8 cellular contexts compared by ENCODE assay signal in the genomic region with DNA sequence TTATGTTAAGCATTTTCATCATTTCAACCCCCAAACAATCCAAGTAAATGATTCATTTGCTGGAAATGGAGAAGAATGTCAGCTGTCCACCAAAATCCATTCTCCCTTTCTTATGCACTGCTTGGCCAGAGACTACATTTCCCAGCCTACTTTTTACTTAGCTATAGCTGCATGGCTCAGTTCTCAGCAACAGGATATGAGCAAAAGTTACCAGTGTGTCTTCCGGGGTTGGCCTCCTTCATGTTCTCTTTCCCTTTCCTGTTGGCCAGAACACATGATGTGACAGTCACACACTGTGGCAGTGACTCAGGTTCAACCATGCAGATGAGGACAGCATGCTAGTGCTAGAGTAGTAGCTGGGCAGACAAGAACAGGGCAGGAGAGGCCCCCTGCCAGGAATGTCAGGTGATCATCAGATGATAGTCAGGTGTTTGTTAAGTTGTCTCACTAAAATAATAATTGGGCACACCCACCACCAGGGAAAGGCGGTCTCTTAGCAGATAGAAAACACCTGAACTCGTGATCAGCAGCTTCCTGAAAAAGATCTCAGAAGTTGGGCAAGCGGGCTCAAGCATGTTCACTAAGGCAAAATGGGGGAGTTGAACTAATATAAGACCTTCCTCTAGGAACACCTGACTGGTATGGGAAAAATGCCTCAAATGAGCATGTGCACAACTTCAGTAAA. TPM values are rescaled to one million over a fixed set of nuclear protein-coding genes. Genes with fewer than 3 reads are reported as not detected.
DNase-seq lines count a peak whose midpoint lies in the region; ATAC-seq and TF ChIP-seq lines count a peak whose summit lies in the region.

No MANE protein-coding gene starts in this region.

- no peak for TF ChIP-seq EP300 in suprapubic skin (IDR thresholded peaks at IDR 0.05)

- no peaks in the 10 kb centered on the region for H3K27me3 ChIP-seq in MG63
- no peaks in the 10 kb centered on the region for H3K27me3 ChIP-seq in suprapubic skin

- intact Hi-C loops in left ventricle myocardium superior (cut with micrococcal nuclease): no loop called here

- no peak overlapping the region for H3K4me3 ChIP-seq in MG63
- no peak overlapping the region for H3K4me3 ChIP-seq in suprapubic skin

- WGBS in suprapubic skin: 82% methylated on average over 4 of the region's 4 CpGs

- H3K4me1 ChIP-seq in suprapubic skin: peaks cover 9% of the 10 kb centered on the region

- DNase-seq in EH (ENCODE audit: low read depth) (peak; percentile 86), MG63 (peak; percentile 82), left ventricle myocardium superior (no peak), suprapubic skin (ENCODE audit: low spot score in 2 of 2) (no peak), COR-L47 (lab: John Stamatoyannopoulos, UW) (no peak)
- peak; percentile 78 for DNase-seq in activated CD8-positive, alpha-beta memory T cell treated with anti-CD3 and anti-CD28 coated beads, Interleukin-2, amount 50 U/mL, for 48 hours
- DNase-seq in stimulated activated CD8-positive, alpha-beta memory T cell treated with anti-CD3 and anti-CD28 coated beads, Interleukin-7, amount 100 ng/mL, for 24 hours (ENCODE audit: low read depth): peak; percentile 41

- TF ChIP-seq CTCF in suprapubic skin (IDR thresholded peaks at IDR 0.05): no peak

- H3K9me3 ChIP-seq in MG63: no peaks in the 10 kb centered on the region
- no peaks in the 10 kb centered on the region for H3K9me3 ChIP-seq in suprapubic skin

- no peak for TF ChIP-seq POLR2A in suprapubic skin (IDR thresholded peaks at IDR 0.05)

- H3K36me3 ChIP-seq in MG63: no peaks in the 10 kb centered on the region
- H3K36me3 ChIP-seq in suprapubic skin: no peaks in the 10 kb centered on the region

- no peak overlapping the region for H3K27ac ChIP-seq in suprapubic skin

- ATAC-seq in GM21723 (IDR thresholded peaks at IDR 0.05; ENCODE audit: unreplicated experiment) (peak; percentile 91), left ventricle myocardium superior (peak; percentile 40)

RNA-seq across cellular contexts. Expression of gene GPR150, which starts 12.2 kb away (rescaled TPM):
- total RNA-seq in MG63 (2014; rRNA removed; shearing (Covaris generic); ENCODE audit: low replicate concordance): not detected in 2 replicates
- not detected for total RNA-seq in left ventricle myocardium superior
- under 1 TPM in 3 of 4 donors, not detected in 1; 0.48 to 0.60 (median 0.57) TPM for total RNA-seq in suprapubic skin

RNA-seq across cellular contexts. Expression of gene RFESD, which starts 14.4 kb away (rescaled TPM):
- total RNA-seq in MG63 (2014; rRNA removed; shearing (Covaris generic); ENCODE audit: low replicate concordance): 2.2 and 10.7 TPM in 2 replicates
- total RNA-seq in left ventricle myocardium superior: 6.0 TPM
- total RNA-seq in suprapubic skin: 1 to 10 TPM; 3.5 to 7.6 (median 4.6) TPM

RNA-seq across cellular contexts. Expression of gene SPATA9, which starts 50.7 kb away (rescaled TPM):
- total RNA-seq in MG63 (2014; rRNA removed; shearing (Covaris generic); ENCODE audit: low replicate concordance): 1.1 TPM in 1 of 2 replicates, not detected in the other
- not detected for total RNA-seq in left ventricle myocardium superior
- total RNA-seq in suprapubic skin: not detected

Comparison
In these comparisons a context has a peak if more than half of its experiments do, and no peak if none do; other contexts are left out.
1. DNase-seq: peak in EH (single experiment), MG63 (single experiment), activated CD8-positive, alpha-beta memory T cell treated with anti-CD3 and anti-CD28 coated beads, Interleukin-2, amount 50 U/mL, for 48 hours (single experiment) and stimulated activated CD8-positive, alpha-beta memory T cell treated with anti-CD3 and anti-CD28 coated beads, Interleukin-7, amount 100 ng/mL, for 24 hours (single experiment); none in left ventricle myocardium superior (single experiment), suprapubic skin (0 of 2) and COR-L47 (single experiment).